ENCODE assay signal across 2 cellular contexts in the genomic region with DNA sequence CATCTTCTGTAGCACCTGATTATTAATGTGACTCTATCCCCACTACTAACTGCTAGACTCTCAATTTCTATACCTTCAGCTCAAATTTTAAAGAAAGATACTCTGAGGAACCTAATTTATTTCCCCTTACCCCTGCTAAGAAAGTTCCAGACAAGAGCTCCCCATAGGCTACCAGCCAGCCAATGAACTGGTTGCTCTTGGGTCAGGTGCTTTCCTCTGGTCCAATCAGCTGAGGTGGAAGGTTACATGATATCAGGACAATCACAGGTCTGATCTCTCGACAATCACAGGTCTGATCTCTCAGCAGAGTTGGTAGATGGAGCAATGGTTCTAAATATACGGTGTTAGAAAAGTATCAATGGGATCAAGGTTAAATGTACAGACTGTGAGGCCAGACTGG.
TF ChIP-seq lines count a peak whose summit lies in the region.

No MANE protein-coding gene starts in this region.

TF ChIP-seq in HepG2, 621 proteins besides CTCF, POLR2A, EP300 and RAD21 (continued from another document):
- peak; percentile 45; the same call in 1 of the 2 replicates for TF ChIP-seq NFYC (CRISPR knock-in tag; IDR thresholded peaks at IDR 0.05)
TF ChIP-seq in HepG2: peak in this region for 2.

TF ChIP-seq in K562, 482 proteins besides CTCF, POLR2A, EP300 and RAD21 (continued from another document):
- TF ChIP-seq, protein P1, sequence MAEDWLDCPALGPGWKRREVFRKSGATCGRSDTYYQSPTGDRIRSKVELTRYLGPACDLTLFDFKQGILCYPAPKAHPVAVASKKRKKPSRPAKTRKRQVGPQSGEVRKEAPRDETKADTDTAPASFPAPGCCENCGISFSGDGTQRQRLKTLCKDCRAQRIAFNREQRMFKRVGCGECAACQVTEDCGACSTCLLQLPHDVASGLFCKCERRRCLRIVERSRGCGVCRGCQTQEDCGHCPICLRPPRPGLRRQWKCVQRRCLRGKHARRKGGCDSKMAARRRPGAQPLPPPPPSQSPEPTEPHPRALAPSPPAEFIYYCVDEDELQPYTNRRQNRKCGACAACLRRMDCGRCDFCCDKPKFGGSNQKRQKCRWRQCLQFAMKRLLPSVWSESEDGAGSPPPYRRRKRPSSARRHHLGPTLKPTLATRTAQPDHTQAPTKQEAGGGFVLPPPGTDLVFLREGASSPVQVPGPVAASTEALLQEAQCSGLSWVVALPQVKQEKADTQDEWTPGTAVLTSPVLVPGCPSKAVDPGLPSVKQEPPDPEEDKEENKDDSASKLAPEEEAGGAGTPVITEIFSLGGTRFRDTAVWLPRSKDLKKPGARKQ (CRISPR knock-in tag; IDR thresholded peaks at IDR 0.05) = no peak
- no peak for TF ChIP-seq SREBF1 (IDR thresholded peaks at IDR 0.05; ENCODE audit: borderline replicate concordance, low read depth, low read length)
- TF ChIP-seq ZNF184 (CRISPR knock-in tag; IDR thresholded peaks at IDR 0.05) = no peak
- no peak for TF ChIP-seq NRF1 (conservative IDR thresholded peaks at IDR 0.05 in 1 of 2, IDR thresholded peaks at IDR 0.05 in 1 of 2)
- TF ChIP-seq CSDE1 (IDR thresholded peaks at IDR 0.05) = no peak
- no peak for TF ChIP-seq RB1 (IDR thresholded peaks at IDR 0.05; ENCODE audit: low read depth)
- no peak for TF ChIP-seq PHF20 (IDR thresholded peaks at IDR 0.05; ENCODE audit: partially characterized antibody)
- TF ChIP-seq CHD4 (IDR thresholded peaks at IDR 0.05; ENCODE audit: insufficient read depth, insufficient replicate concordance, low read depth, low read length, poor library complexity, severe bottlenecking) = no peak
- TF ChIP-seq FIP1L1 (IDR thresholded peaks at IDR 0.05; ENCODE audit: low read depth, low read length, poor library complexity, severe bottlenecking) = no peak
- no peak for TF ChIP-seq ZNF24 (IDR thresholded peaks at IDR 0.05)
- no peak for TF ChIP-seq RBFOX2 (IDR thresholded peaks at IDR 0.05; ENCODE audit: low read depth, low read length)
- TF ChIP-seq RNF2 (IDR thresholded peaks at IDR 0.05) = no peak
- TF ChIP-seq NFYB (IDR thresholded peaks at IDR 0.05; ENCODE audit: extremely low read depth, insufficient read length) = peak; percentile 70
- no peak for TF ChIP-seq ZBTB17 (CRISPR knock-in tag; IDR thresholded peaks at IDR 0.05)
- TF ChIP-seq, protein P2, sequence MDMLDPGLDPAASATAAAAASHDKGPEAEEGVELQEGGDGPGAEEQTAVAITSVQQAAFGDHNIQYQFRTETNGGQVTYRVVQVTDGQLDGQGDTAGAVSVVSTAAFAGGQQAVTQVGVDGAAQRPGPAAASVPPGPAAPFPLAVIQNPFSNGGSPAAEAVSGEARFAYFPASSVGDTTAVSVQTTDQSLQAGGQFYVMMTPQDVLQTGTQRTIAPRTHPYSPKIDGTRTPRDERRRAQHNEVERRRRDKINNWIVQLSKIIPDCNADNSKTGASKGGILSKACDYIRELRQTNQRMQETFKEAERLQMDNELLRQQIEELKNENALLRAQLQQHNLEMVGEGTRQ (CRISPR knock-in tag; IDR thresholded peaks at IDR 0.05) = peak; percentile 11; the same call in 1 of the 2 replicates
- TF ChIP-seq AFF1 (IDR thresholded peaks at IDR 0.05; ENCODE audit: low read depth in 1 of 2, partially characterized antibody in 2 of 2) = no peak
TF ChIP-seq in K562: peak in this region for 2.
